Comparison of ENCODE assay signal across 25 cellular contexts in the genomic region with DNA sequence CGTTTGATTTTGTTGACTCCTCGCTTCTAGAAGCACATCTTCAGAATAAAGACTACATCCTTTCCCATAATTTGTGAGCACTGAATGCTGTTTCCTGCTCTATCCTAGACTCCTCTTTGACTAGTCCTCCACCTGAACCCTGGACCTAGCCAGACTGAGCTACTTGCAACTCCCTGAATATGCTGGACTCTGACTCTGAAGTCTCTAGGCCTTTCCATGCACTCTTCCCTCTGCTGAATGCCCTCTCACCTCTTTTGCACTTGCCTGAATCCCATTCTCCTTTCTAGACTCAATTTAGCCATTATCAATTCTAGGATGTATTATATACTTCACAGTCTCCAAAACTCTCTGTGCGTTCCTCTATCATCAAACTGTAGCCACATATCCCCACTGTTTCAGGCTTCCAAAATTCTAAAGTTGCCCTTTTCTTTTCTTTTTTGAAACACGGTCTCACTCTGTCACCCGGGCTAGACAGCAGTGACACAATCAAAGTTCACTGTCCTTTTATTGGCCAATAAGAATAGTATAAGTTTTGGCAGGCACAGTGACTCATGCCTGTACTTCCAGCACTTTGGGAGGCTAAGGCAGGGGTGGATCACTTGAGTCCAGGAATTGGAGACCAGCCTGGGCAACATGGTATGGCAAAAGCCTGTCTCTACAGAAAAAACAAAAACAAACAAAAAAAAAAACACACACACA.
"Had no signal": no experiment of that assay in that cellular context is flagged by ENCODE, and none has a peak within 500 bp of the region (broad histone marks: within the 10 kb centered on the region; RNA-seq: fewer than 3 reads in every experiment).

No MANE protein-coding gene starts in this region.

- H3K36me3 ChIP-seq: left lung, ovary, sigmoid colon, thoracic aorta, upper lobe of right lung had no signal

- H3K4me1 Mint-ChIP-seq: immature natural killer cell; mesothelial cell of epicardium; naive B cell; natural killer cell; nephron progenitor cell; stimulated activated effector memory CD8-positive, alpha-beta T cell treated with anti-CD3 and anti-CD28 coated beads, Interleukin-12 subunit alpha, Interleukin-12 subunit beta, amount 100 ng/mL, for 72 hours had no signal

- H3K27me3 ChIP-seq: left lung, ovary, sigmoid colon, spleen, suprapubic skin, tibial artery, upper lobe of right lung had no signal

- H3K9me3 Mint-ChIP-seq: immature natural killer cell; natural killer cell; nephron progenitor cell; stimulated activated effector memory CD8-positive, alpha-beta T cell treated with anti-CD3 and anti-CD28 coated beads, Interleukin-12 subunit alpha, Interleukin-12 subunit beta, amount 100 ng/mL, for 72 hours; stimulated activated naive CD8-positive, alpha-beta T cell treated with anti-CD3 and anti-CD28 coated beads, Interleukin-15, Interleukin-2, amounts not matched to agents 100 ng/mL and 50 ng/mL, for 24 hours had no signal

- H3K27ac ChIP-seq: left lung, ovary, sigmoid colon, spleen, suprapubic skin, thoracic aorta, tibial artery, upper lobe of right lung had no signal

- H3K4me3 Mint-ChIP-seq: immature natural killer cell; mesothelial cell of epicardium; natural killer cell; nephron progenitor cell; stimulated activated effector memory CD8-positive, alpha-beta T cell treated with anti-CD3 and anti-CD28 coated beads, Interleukin-12 subunit alpha, Interleukin-12 subunit beta, amount 100 ng/mL, for 72 hours; stimulated activated naive CD8-positive, alpha-beta T cell treated with anti-CD3 and anti-CD28 coated beads, Interleukin-15, Interleukin-2, amounts not matched to agents 100 ng/mL and 50 ng/mL, for 24 hours had no signal

- H3K27ac Mint-ChIP-seq: mesothelial cell of epicardium; naive B cell; nephron progenitor cell; progenitor cell of endocrine pancreas; stimulated activated effector memory CD8-positive, alpha-beta T cell treated with anti-CD3 and anti-CD28 coated beads, Interleukin-12 subunit alpha, Interleukin-12 subunit beta, amount 100 ng/mL, for 72 hours; stimulated activated naive CD8-positive, alpha-beta T cell treated with anti-CD3 and anti-CD28 coated beads, Interleukin-15, Interleukin-2, amounts not matched to agents 100 ng/mL and 50 ng/mL, for 24 hours had no signal

- DNase-seq: hypothalamus; immature natural killer cell; left lung; mesendoderm; naive B cell; natural killer cell; nephron progenitor cell; ovary; retina; right cardiac atrium; sigmoid colon; small intestine; spleen; stimulated activated CD4-positive, alpha-beta T cell treated with anti-CD3 and anti-CD28 coated beads, Interleukin-4, amount 100 ng/mL, for 24 hours; stimulated activated naive CD4-positive, alpha-beta T cell; tibial artery; trophoblast cell; upper lobe of right lung had no signal

- H3K9me3 ChIP-seq: left lung, ovary, sigmoid colon, spleen, suprapubic skin, thoracic aorta, tibial artery, upper lobe of right lung had no signal

- H3K4me1 ChIP-seq: left lung, spleen, suprapubic skin, tibial artery, upper lobe of right lung had no signal

- H3K4me3 ChIP-seq: left lung, lung, ovary, sigmoid colon, spleen, suprapubic skin, thoracic aorta, tibial artery, upper lobe of right lung had no signal

- H3K27me3 Mint-ChIP-seq: naive B cell; progenitor cell of endocrine pancreas; stimulated activated naive CD8-positive, alpha-beta T cell treated with anti-CD3 and anti-CD28 coated beads, Interleukin-15, Interleukin-2, amounts not matched to agents 100 ng/mL and 50 ng/mL, for 24 hours had no signal

- ATAC-seq: left lung; natural killer cell; right cardiac atrium; stimulated activated effector memory CD8-positive, alpha-beta T cell treated with anti-CD3 and anti-CD28 coated beads, Interleukin-12 subunit alpha, Interleukin-12 subunit beta, amount 100 ng/mL, for 72 hours; upper lobe of right lung had no signal

- H3K36me3 Mint-ChIP-seq: stimulated activated effector memory CD8-positive, alpha-beta T cell treated with anti-CD3 and anti-CD28 coated beads, Interleukin-12 subunit alpha, Interleukin-12 subunit beta, amount 100 ng/mL, for 72 hours had no signal
